ENCODE assay signal across 20 cellular contexts in genomic region chr4:2660596-2661211, GRCh38.
DNase-seq lines count a peak whose midpoint lies in the region; ATAC-seq and TF ChIP-seq lines count a peak whose summit lies in the region.
"Had no signal": no experiment of that assay in that cellular context is flagged by ENCODE, and none has a peak within 500 bp of the region (broad histone marks: within the 10 kb centered on the region; RNA-seq: fewer than 3 reads in every experiment).

No MANE protein-coding gene starts in this region.

- no peak overlapping the region for H3K23ac ChIP-seq in mesenchymal stem cell (ENCODE audit: low read length in 2 of 2)

- H3K36me3 Mint-ChIP-seq in activated T-helper 2 cell treated with anti-CD3 and anti-CD28 coated beads, Interferon-gamma antibody, Interleukin-2, Interleukin-4, amounts not matched to agents 10 μg/mL and 5 μg/mL and 100 μg/mL, durations not matched to agents 14 hours and 24 hours and 36 hours (ENCODE audit: low read depth), result peaks cover 67% of the 10 kb centered on the region
- H3K36me3 Mint-ChIP-seq in activated CD8-positive, alpha-beta T cell treated with anti-CD3 and anti-CD28 coated beads for 36 hours (ENCODE audit: low read depth), result peaks cover 29% of the 10 kb centered on the region

- POLR2A ChIA-PET in activated CD8-positive, alpha-beta T cell treated with anti-CD3 and anti-CD28 coated beads for 36 hours (lab: Charles Lee), result interaction anchor here (1.1 kb wide), 1 partner anchor 14 kb away, joined by 3 read pairs; no protein-coding TSS in a partner anchor

- H2BK5ac ChIP-seq in mesenchymal stem cell (ENCODE audit: low read depth, low read length, poor library complexity, severe bottlenecking), result no peak overlapping the region

- H3K27me3 Mint-ChIP-seq in activated T-helper 2 cell treated with anti-CD3 and anti-CD28 coated beads, Interferon-gamma antibody, Interleukin-2, Interleukin-4, amounts not matched to agents 10 μg/mL and 5 μg/mL and 100 μg/mL, durations not matched to agents 14 hours and 24 hours and 36 hours (ENCODE audit: low read depth), result no peaks in the 10 kb centered on the region
- H3K27me3 Mint-ChIP-seq in activated CD8-positive, alpha-beta T cell treated with anti-CD3 and anti-CD28 coated beads for 36 hours, result no peaks in the 10 kb centered on the region
- H3K27me3 Mint-ChIP-seq: activated naive CD8-positive, alpha-beta T cell treated with anti-CD3 and anti-CD28 coated beads, Interleukin-2, amount 10 ng/mL, durations not matched to agents 7 days and 5 days had no signal

- no peak overlapping the region for H3K4me3 ChIP-seq in ascending aorta
- H3K4me3 ChIP-seq in fibroblast of pulmonary artery (replicated peaks; ENCODE audit: low read depth, low read length), result no peak overlapping the region
- no peak overlapping the region for H3K4me3 ChIP-seq in mesenchymal stem cell (ENCODE audit: insufficient read depth in 1 of 2, low read depth in 1 of 2, low read length in 2 of 2)
- H3K4me3 ChIP-seq: HAP-1, pancreas, Peyer's patch had no signal

- H3K9me3 Mint-ChIP-seq in activated T-helper 2 cell treated with anti-CD3 and anti-CD28 coated beads, Interferon-gamma antibody, Interleukin-2, Interleukin-4, amounts not matched to agents 10 μg/mL and 5 μg/mL and 100 μg/mL, durations not matched to agents 14 hours and 24 hours and 36 hours, result no peaks in the 10 kb centered on the region
- H3K9me3 Mint-ChIP-seq in activated CD8-positive, alpha-beta T cell treated with anti-CD3 and anti-CD28 coated beads for 36 hours, result no peaks in the 10 kb centered on the region
- H3K9me3 Mint-ChIP-seq: activated naive CD8-positive, alpha-beta T cell treated with anti-CD3 and anti-CD28 coated beads, Interleukin-2, amount 10 ng/mL, durations not matched to agents 7 days and 5 days had no signal

- H2BK15ac ChIP-seq in mesenchymal stem cell (ENCODE audit: low read depth, poor library complexity, severe bottlenecking), result no peak overlapping the region

- H2BK120ac ChIP-seq in mesenchymal stem cell (ENCODE audit: low read depth, low read length), result no peak overlapping the region

- H3K27me3 ChIP-seq in ascending aorta (no peaks in the 10 kb centered on the region), mesenchymal stem cell (ENCODE audit: control insufficient read depth in 1 of 2, insufficient read depth in 1 of 2, low read length in 2 of 2) (no peaks in the 10 kb centered on the region)
- H3K27me3 ChIP-seq: BE2C, pancreas, Peyer's patch had no signal

- no peak overlapping the region for H3K9ac ChIP-seq in mesenchymal stem cell (ENCODE audit: low read length)

- no peak overlapping the region for H3K27ac Mint-ChIP-seq in activated T-helper 2 cell treated with anti-CD3 and anti-CD28 coated beads, Interferon-gamma antibody, Interleukin-2, Interleukin-4, amounts not matched to agents 10 μg/mL and 5 μg/mL and 100 μg/mL, durations not matched to agents 14 hours and 24 hours and 36 hours
- H3K27ac Mint-ChIP-seq in activated CD8-positive, alpha-beta T cell treated with anti-CD3 and anti-CD28 coated beads for 36 hours, result no peak overlapping the region
- H3K27ac Mint-ChIP-seq: activated naive CD8-positive, alpha-beta T cell treated with anti-CD3 and anti-CD28 coated beads, Interleukin-2, amount 10 ng/mL, durations not matched to agents 7 days and 5 days had no signal

- peaks cover 1% of the 10 kb centered on the region for H3K4me1 Mint-ChIP-seq in activated T-helper 2 cell treated with anti-CD3 and anti-CD28 coated beads, Interferon-gamma antibody, Interleukin-2, Interleukin-4, amounts not matched to agents 10 μg/mL and 5 μg/mL and 100 μg/mL, durations not matched to agents 14 hours and 24 hours and 36 hours (ENCODE audit: low read depth)
- H3K4me1 Mint-ChIP-seq in activated CD8-positive, alpha-beta T cell treated with anti-CD3 and anti-CD28 coated beads for 36 hours (ENCODE audit: low read depth), result no peaks in the 10 kb centered on the region

- H3K36me3 ChIP-seq in ascending aorta (peaks cover 46 to 57% of the 10 kb centered on the region in 2 donors), mesenchymal stem cell (ENCODE audit: control insufficient read depth in 1 of 2, insufficient read depth in 2 of 2, low read depth in 1 of 2, low read length in 2 of 2) (peaks cover 35 to 79% of the 10 kb centered on the region in 2 experiments)

- H4K91ac ChIP-seq in mesenchymal stem cell (ENCODE audit: low read length), result no peak overlapping the region

- TF ChIP-seq CTCF in ascending aorta (IDR thresholded peaks at IDR 0.05), result no peak
- no peak for TF ChIP-seq CTCF in fibroblast of pulmonary artery (IDR thresholded peaks at IDR 0.05; ENCODE audit: low read length, missing control alignments)
- TF ChIP-seq CTCF in activated CD8-positive, alpha-beta T cell treated with anti-CD3 and anti-CD28 coated beads for 36 hours (IDR thresholded peaks at IDR 0.05), result no peak

- no peak overlapping the region for H4K8ac ChIP-seq in mesenchymal stem cell (ENCODE audit: low read length)

- H2AK5ac ChIP-seq in mesenchymal stem cell (ENCODE audit: low read length, severe bottlenecking), result no peak overlapping the region

- no peak overlapping the region for H3K4me2 ChIP-seq in mesenchymal stem cell (ENCODE audit: low read length, poor library complexity, severe bottlenecking)

- H2BK12ac ChIP-seq in mesenchymal stem cell (ENCODE audit: low read length in 2 of 2), result no peak overlapping the region

- 95% methylated on average over 8 of the region's 8 CpGs for WGBS in mesenchymal stem cell

- CTCF ChIA-PET in activated CD8-positive, alpha-beta T cell treated with anti-CD3 and anti-CD28 coated beads for 36 hours (lab: Charles Lee), result no interaction called here

- H3K4me1 ChIP-seq in ascending aorta, result peaks cover 0 to 7% of the 10 kb centered on the region in 2 donors
- H3K4me1 ChIP-seq in mesenchymal stem cell (ENCODE audit: control insufficient read depth, insufficient read depth, low read depth, low read length), result peaks cover 2% of the 10 kb centered on the region
- H3K4me1 ChIP-seq: BE2C, HAP-1, pancreas, Peyer's patch had no signal

- no peak overlapping the region for H3K18ac ChIP-seq in mesenchymal stem cell (ENCODE audit: low read depth in 1 of 2, low read length in 2 of 2)

- no peak overlapping the region for H3K4me3 Mint-ChIP-seq in activated T-helper 2 cell treated with anti-CD3 and anti-CD28 coated beads, Interferon-gamma antibody, Interleukin-2, Interleukin-4, amounts not matched to agents 10 μg/mL and 5 μg/mL and 100 μg/mL, durations not matched to agents 14 hours and 24 hours and 36 hours (ENCODE audit: low read depth)
- H3K4me3 Mint-ChIP-seq in activated CD8-positive, alpha-beta T cell treated with anti-CD3 and anti-CD28 coated beads for 36 hours, result no peak overlapping the region
- H3K4me3 Mint-ChIP-seq: activated naive CD8-positive, alpha-beta T cell treated with anti-CD3 and anti-CD28 coated beads, Interleukin-2, amount 10 ng/mL, durations not matched to agents 7 days and 5 days had no signal

- H3K4ac ChIP-seq in mesenchymal stem cell (ENCODE audit: low read depth in 1 of 2, low read length in 2 of 2), result no peak overlapping the region

- no peak for ATAC-seq in activated CD8-positive, alpha-beta T cell treated with anti-CD3 and anti-CD28 coated beads for 36 hours

- DNase-seq in ascending aorta (ENCODE audit: low spot score in 2 of 2), result no peak
- DNase-seq in fibroblast of pulmonary artery (ENCODE audit: low read depth), result peak; percentile 48
- DNase-seq in mesenchymal stem cell, result peak; percentile 23
- DNase-seq in substantia nigra (lab: John Stamatoyannopoulos, UW), result no peak
- DNase-seq in activated T-helper 2 cell treated with anti-CD3 and anti-CD28 coated beads, Interferon-gamma antibody, Interleukin-2, Interleukin-4, amounts not matched to agents 10 μg/mL and 5 μg/mL and 100 μg/mL, durations not matched to agents 14 hours and 24 hours and 36 hours (ENCODE audit: low spot score), result no peak
- no peak for DNase-seq in activated CD8-positive, alpha-beta T cell treated with anti-CD3 and anti-CD28 coated beads for 36 hours
- DNase-seq in dedifferentiated amniotic fluid mesenchymal stem cell (ENCODE audit: extremely low spot score), result no peak
- no peak for DNase-seq in activated CD4-positive, alpha-beta T cell treated with anti-CD3 and anti-CD28 coated beads for 4 hours
- DNase-seq: activated CD4-positive, CD25-positive, alpha-beta regulatory T cell; activated naive CD8-positive, alpha-beta T cell treated with anti-CD3 and anti-CD28 coated beads, Interleukin-2, amount 10 ng/mL, durations not matched to agents 7 days and 5 days; BE2C; DMS53; Kasumi-1; NCI-H187; NCI-H526; pancreas; Peyer's patch; trophoblast cell had no signal

- intact Hi-C loops in ascending aorta (cut with DNase I), result no loop called here
- intact Hi-C loops in activated T-helper 2 cell treated with anti-CD3 and anti-CD28 coated beads, Interferon-gamma antibody, Interleukin-2, Interleukin-4, amounts not matched to agents 10 μg/mL and 5 μg/mL and 100 μg/mL, durations not matched to agents 14 hours and 24 hours and 36 hours (cut with micrococcal nuclease), result loop anchor here (10.0 kb wide), 1 partner anchor 54 kb away; no protein-coding TSS in a partner anchor
- intact Hi-C loops in activated CD8-positive, alpha-beta T cell treated with anti-CD3 and anti-CD28 coated beads for 36 hours (cut with micrococcal nuclease), result no loop called here

- no peaks in the 10 kb centered on the region for H3K9me3 ChIP-seq in ascending aorta
- H3K9me3 ChIP-seq in mesenchymal stem cell (ENCODE audit: control insufficient read depth, low read length), result no peaks in the 10 kb centered on the region
- H3K9me3 ChIP-seq: BE2C, HAP-1, pancreas, Peyer's patch had no signal

- no peak overlapping the region for H3K14ac ChIP-seq in mesenchymal stem cell (ENCODE audit: low read length in 2 of 2)

- no peak overlapping the region for H2AFZ ChIP-seq in mesenchymal stem cell (ENCODE audit: low read depth, low read length)

- H3K27ac ChIP-seq in ascending aorta (peak overlapping the region; percentile 6 to 62), mesenchymal stem cell (ENCODE audit: low read length, poor library complexity, severe bottlenecking) (no peak overlapping the region), substantia nigra (ENCODE audit: low read depth, low read length, poor library complexity, severe bottlenecking) (peak overlapping the region; percentile 20)
- H3K27ac ChIP-seq: HL-60, pancreas had no signal

- peaks cover 20% of the 10 kb centered on the region for H3K79me1 ChIP-seq in mesenchymal stem cell (replicated peaks; ENCODE audit: low read length, poor library complexity, severe bottlenecking)

Comparison
In these comparisons a context has a peak if more than half of its experiments do, and no peak if none do; other contexts are left out.
1. DNase-seq: peak in fibroblast of pulmonary artery (single experiment) and mesenchymal stem cell (single experiment); none in ascending aorta (0 of 2), substantia nigra (0 of 49), activated T-helper 2 cell treated with anti-CD3 and anti-CD28 coated beads, Interferon-gamma antibody, Interleukin-2, Interleukin-4, amounts not matched to agents 10 μg/mL and 5 μg/mL and 100 μg/mL, durations not matched to agents 14 hours and 24 hours and 36 hours (single experiment), activated CD8-positive, alpha-beta T cell treated with anti-CD3 and anti-CD28 coated beads for 36 hours (single experiment), dedifferentiated amniotic fluid mesenchymal stem cell (single experiment) and activated CD4-positive, alpha-beta T cell treated with anti-CD3 and anti-CD28 coated beads for 4 hours (0 of 2).